9 cellular contexts compared by ENCODE assay signal in the genomic region with DNA sequence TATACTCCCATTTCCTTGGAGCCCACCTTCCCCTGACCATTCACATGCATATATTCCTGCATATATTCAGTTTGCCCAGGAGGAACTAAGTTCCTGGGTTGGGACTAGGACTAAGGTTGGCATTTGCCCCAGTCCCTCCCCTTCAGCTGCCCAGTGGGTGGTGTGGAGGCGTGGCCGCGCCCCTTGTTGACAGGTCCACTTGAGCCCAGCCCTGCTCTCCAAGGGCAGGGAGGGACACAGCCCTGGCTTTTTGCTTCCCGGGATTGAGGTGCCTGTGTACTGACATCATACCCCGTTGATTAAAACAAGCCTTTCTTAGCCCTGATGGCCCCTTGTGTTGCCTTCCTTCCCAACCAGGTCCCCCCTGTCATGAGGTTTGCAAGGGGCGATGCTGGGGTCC. TPM values are rescaled to one million over a fixed set of nuclear protein-coding genes. Genes with fewer than 3 reads are reported as not detected.
DNase-seq lines count a peak whose midpoint lies in the region; ATAC-seq and TF ChIP-seq lines count a peak whose summit lies in the region.
"Had no signal": no experiment of that assay in that cellular context is flagged by ENCODE, and none has a peak within 500 bp of the region (broad histone marks: within the 10 kb centered on the region; RNA-seq: fewer than 3 reads in every experiment).

No MANE protein-coding gene starts in this region.

- H3K36me3 ChIP-seq in left lung (no peaks in the 10 kb centered on the region), transverse colon (peaks cover 0 to 8% (median 0%) of the 10 kb centered on the region in 4 donors)

- H3K27me3 ChIP-seq in left lung (peaks cover 0 to 8% of the 10 kb centered on the region in 2 donors), transverse colon (no peaks in the 10 kb centered on the region)

- peaks cover 4 to 6% of the 10 kb centered on the region in 2 donors for H3K4me1 ChIP-seq in left lung
- peaks cover 3 to 52% (median 31%) of the 10 kb centered on the region in 4 donors for H3K4me1 ChIP-seq in transverse colon

- no peak overlapping the region for H3K27ac Mint-ChIP-seq in activated naive CD8-positive, alpha-beta T cell treated with anti-CD3 and anti-CD28 coated beads, Interleukin-2, amount 50 U/mL, for 24 hours
- H3K27ac Mint-ChIP-seq: activated B cell treated with CpG ODN at 0.5 μM for 24 hours had no signal

- no peaks in the 10 kb centered on the region for H3K4me1 Mint-ChIP-seq in activated naive CD8-positive, alpha-beta T cell treated with anti-CD3 and anti-CD28 coated beads, Interleukin-2, amount 50 U/mL, for 24 hours
- H3K4me1 Mint-ChIP-seq: activated B cell treated with CpG ODN at 0.5 μM for 24 hours had no signal

- no peaks in the 10 kb centered on the region for H3K9me3 ChIP-seq in left lung
- H3K9me3 ChIP-seq in transverse colon: no peaks in the 10 kb centered on the region

- peak; percentile 96 for ATAC-seq in left lung
- no peak for ATAC-seq in GM19023 (IDR thresholded peaks at IDR 0.05; ENCODE audit: unreplicated experiment)
- no peak for ATAC-seq in omental fat pad (ENCODE audit: low FRiP score)
- no peak for ATAC-seq in activated naive CD8-positive, alpha-beta T cell treated with anti-CD3 and anti-CD28 coated beads, Interleukin-2, amount 50 U/mL, for 24 hours

- no peaks in the 10 kb centered on the region for H3K36me3 Mint-ChIP-seq in activated naive CD8-positive, alpha-beta T cell treated with anti-CD3 and anti-CD28 coated beads, Interleukin-2, amount 50 U/mL, for 24 hours (ENCODE audit: low read depth)

- peak; percentile 8 for TF ChIP-seq POLR2A in transverse colon (IDR thresholded peaks at IDR 0.05)

- H3K4me3 ChIP-seq in left lung (no peak overlapping the region), transverse colon (no peak overlapping the region)

- in situ Hi-C loops in T47D (cut with HindIII; ENCODE audit: low pct_unique_long_range_greater_than_20kb, low sequenced_read_pairs): no loop called here
- in situ Hi-C loops in transverse colon (cut with MboI; ENCODE audit: low pct_ligation_motif_present in 1 of 4, low pct_unique_long_range_greater_than_20kb in 1 of 4, low sequenced_read_pairs in 3 of 4): no loop called here

- no peak for TF ChIP-seq EP300 in transverse colon (IDR thresholded peaks at IDR 0.05; ENCODE audit: low read depth)

- no peaks in the 10 kb centered on the region for H3K9me3 Mint-ChIP-seq in activated naive CD8-positive, alpha-beta T cell treated with anti-CD3 and anti-CD28 coated beads, Interleukin-2, amount 50 U/mL, for 24 hours
- H3K9me3 Mint-ChIP-seq: activated B cell treated with CpG ODN at 0.5 μM for 24 hours had no signal

- peaks cover 3% of the 10 kb centered on the region for H3K27me3 Mint-ChIP-seq in activated naive CD8-positive, alpha-beta T cell treated with anti-CD3 and anti-CD28 coated beads, Interleukin-2, amount 50 U/mL, for 24 hours

- TF ChIP-seq CTCF in left lung (IDR thresholded peaks at IDR 0.05): no peak
- TF ChIP-seq CTCF in transverse colon (IDR thresholded peaks at IDR 0.05): no peak
- TF ChIP-seq CTCF in omental fat pad (IDR thresholded peaks at IDR 0.05): no peak

- 49% methylated on average over 6 of the region's 6 CpGs; no CpG with 5 or more reads in 1 of the 2 donors for WGBS in transverse colon (ENCODE audit: low coverage in 1 of 2), 2 donors

- peak; percentile 12 to 20 for DNase-seq in NCI-H187 (lab: John Stamatoyannopoulos, UW)
- DNase-seq in NCI-H187 treated with DMSO at 0.1 percent for 48 hours (lab: John Stamatoyannopoulos, UW): no peak
- peak; percentile 62 to 94 for DNase-seq in T47D (ENCODE audit: low read depth in 1 of 2, low spot score in 1 of 2)
- peak; percentile 91 to 93 for DNase-seq in left lung
- DNase-seq in transverse colon: peak; percentile 91
- DNase-seq in omental fat pad (ENCODE audit: low spot score): no peak
- no peak for DNase-seq in activated naive CD8-positive, alpha-beta T cell treated with anti-CD3 and anti-CD28 coated beads, Interleukin-2, amount 50 U/mL, for 24 hours
- DNase-seq: activated B cell treated with CpG ODN at 0.5 μM for 24 hours had no signal

- peak overlapping the region; percentile 23 to 54 for H3K27ac ChIP-seq in left lung
- H3K27ac ChIP-seq in transverse colon: peak overlapping the region; percentile 65 to 94 (median 72)

- intact Hi-C loops in left lung (cut with DNase I): no loop called here
- intact Hi-C loops in transverse colon (cut with DNase I; ENCODE audit: low total_unique reads): no loop called here

- H3K4me3 Mint-ChIP-seq in activated naive CD8-positive, alpha-beta T cell treated with anti-CD3 and anti-CD28 coated beads, Interleukin-2, amount 50 U/mL, for 24 hours: no peak overlapping the region
- H3K4me3 Mint-ChIP-seq: activated B cell treated with CpG ODN at 0.5 μM for 24 hours had no signal

RNA-seq across cellular contexts. Expression of a gene that starts 7.3 kb away (rescaled TPM):
- total RNA-seq in left lung: 10 to 100 TPM; 38.6 to 88.8 TPM
- total RNA-seq in transverse colon: 100 to 1,000 TPM; 270 to 634 (median 340) TPM
- total RNA-seq in omental fat pad: 1 to 10 TPM; 2.9 to 8.3 (median 7.6) TPM
- total RNA-seq: activated B cell treated with CpG ODN at 0.5 μM for 24 hours had no signal

RNA-seq across cellular contexts. Expression of a gene that starts 17.1 kb away (rescaled TPM):
- 100 to 1,000 TPM in 1 of 2 donors, 10 to 100 TPM in 1; 62.0 to 103 TPM for total RNA-seq in left lung
- 10 to 100 TPM; 22.1 to 63.0 (median 44.8) TPM for total RNA-seq in transverse colon
- total RNA-seq in omental fat pad: 100 to 1,000 TPM in 3 of 4 donors, 10 to 100 TPM in 1; 90.2 to 232 (median 119) TPM

RNA-seq across cellular contexts. Expression of a gene that starts 29.2 kb away (rescaled TPM):
- total RNA-seq in left lung: 1,000 to 10,000 TPM; 3,023 to 3,157 TPM
- 1,000 to 10,000 TPM in 2 of 4 donors, 100 to 1,000 TPM in 2; 841 to 2,950 (median 1,684) TPM for total RNA-seq in transverse colon
- 1,000 to 10,000 TPM; 2,553 to 3,094 (median 2,929) TPM for total RNA-seq in omental fat pad

RNA-seq across cellular contexts. Expression of a gene that starts 30.8 kb away (rescaled TPM):
- total RNA-seq in left lung (1 to 10 TPM; 6.0 to 8.7 TPM), transverse colon (10 to 100 TPM in 1 of 4 donors, 1 to 10 TPM in 3; 3.7 to 10.1 (median 4.5) TPM), omental fat pad (1 to 10 TPM; 3.5 to 5.5 (median 4.9) TPM)

RNA-seq across cellular contexts. Expression of a gene that starts 40.8 kb away (rescaled TPM):
- total RNA-seq in left lung: 100 to 1,000 TPM; 102 to 116 TPM
- total RNA-seq in transverse colon: 100 to 1,000 TPM in 2 of 4 donors, 10 to 100 TPM in 2; 94.2 to 133 (median 97.9) TPM
- total RNA-seq in omental fat pad: 100 to 1,000 TPM; 129 to 447 (median 345) TPM

Comparison
In these comparisons a context has a peak if more than half of its experiments do, and no peak if none do; other contexts are left out.
1. DNase-seq: peak in NCI-H187 (2 of 2), T47D (2 of 2), left lung (2 of 2) and transverse colon (single experiment); none in NCI-H187 treated with DMSO at 0.1 percent for 48 hours (single experiment), omental fat pad (single experiment) and activated naive CD8-positive, alpha-beta T cell treated with anti-CD3 and anti-CD28 coated beads, Interleukin-2, amount 50 U/mL, for 24 hours (single experiment).
2. RNA of a gene that starts 7.3 kb away (total RNA-seq): 270 to 634 TPM in transverse colon and 38.6 to 88.8 TPM in left lung; 2.9 to 8.3 TPM in omental fat pad; every median in the first group is over 4 times any median in the second.